Comparison of ENCODE assay signal across 8 cellular contexts in the genomic region with DNA sequence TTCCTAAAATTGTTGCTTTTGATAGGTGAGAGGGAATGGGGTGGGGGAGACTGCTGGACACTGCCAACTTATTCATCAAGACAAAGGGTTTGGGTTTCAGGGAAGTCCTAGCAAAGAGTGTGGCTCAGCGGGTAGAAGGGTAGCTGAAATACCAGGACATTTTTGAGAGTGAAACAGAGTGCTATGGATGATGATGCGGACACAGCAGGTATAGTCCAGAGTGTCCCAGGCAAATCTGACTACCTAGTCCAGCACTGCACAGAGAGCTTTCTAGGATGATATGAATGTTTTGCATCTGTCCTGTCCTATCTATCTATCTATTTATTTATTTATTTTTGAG.
DNase-seq lines count a peak whose midpoint lies in the region; ATAC-seq and FAIRE-seq lines count a peak whose summit lies in the region.

No MANE protein-coding gene starts in this region.

- no peaks in the 10 kb centered on the region for H3K9me3 Mint-ChIP-seq in dendritic cell treated with granulocyte-macrophage colony-stimulating factor and Interleukin-4, amounts not matched to agents 40 ng/mL and 50 ng/mL, for 4 days
- no peaks in the 10 kb centered on the region for H3K9me3 Mint-ChIP-seq in natural killer cell treated with Interleukin-12 subunit alpha and Interleukin-12 subunit beta and Interleukin-15 and Interleukin-18, amount 100 ng/mL, for 72 hours

- intact Hi-C loops in dendritic cell treated with granulocyte-macrophage colony-stimulating factor and Interleukin-4, amounts not matched to agents 40 ng/mL and 50 ng/mL, for 4 days (cut with micrococcal nuclease): loop anchor here (2.0 to 10.0 kb wide), 4 partner anchors 19 to 259 kb away; no protein-coding TSS in a partner anchor

- H3K36me3 Mint-ChIP-seq in dendritic cell treated with granulocyte-macrophage colony-stimulating factor and Interleukin-4, amounts not matched to agents 40 ng/mL and 50 ng/mL, for 4 days (ENCODE audit: low read depth): no peaks in the 10 kb centered on the region
- H3K36me3 Mint-ChIP-seq in natural killer cell treated with Interleukin-12 subunit alpha and Interleukin-12 subunit beta and Interleukin-15 and Interleukin-18, amount 100 ng/mL, for 72 hours: no peaks in the 10 kb centered on the region

- no peaks in the 10 kb centered on the region for H3K27me3 Mint-ChIP-seq in dendritic cell treated with granulocyte-macrophage colony-stimulating factor and Interleukin-4, amounts not matched to agents 40 ng/mL and 50 ng/mL, for 4 days
- H3K27me3 Mint-ChIP-seq in natural killer cell treated with Interleukin-12 subunit alpha and Interleukin-12 subunit beta and Interleukin-15 and Interleukin-18, amount 100 ng/mL, for 72 hours: no peaks in the 10 kb centered on the region

- no peaks in the 10 kb centered on the region for H3K79me2 ChIP-seq in ACC112 (ENCODE audit: control insufficient read depth, insufficient read depth, low read length, unreplicated experiment)

- H3K9me3 ChIP-seq in MG63: no peaks in the 10 kb centered on the region

- DNase-seq in MG63 (no peak), NCI-H1092 (lab: John Stamatoyannopoulos, UW) (no peak), frontal cortex (ENCODE audit: low spot score in 2 of 2) (no peak), HPDE6-E6E7 (ENCODE audit: extremely low spot score) (no peak), NCI-H446 (lab: John Stamatoyannopoulos, UW) (no peak)
- no peak for DNase-seq in natural killer cell treated with Interleukin-12 subunit alpha and Interleukin-12 subunit beta and Interleukin-15 and Interleukin-18, amount 100 ng/mL, for 72 hours (ENCODE audit: low spot score)

- peaks cover 40% of the 10 kb centered on the region for H3K4me1 ChIP-seq in ACC112 (ENCODE audit: control insufficient read depth, insufficient read depth, low read length, unreplicated experiment)

- no peak for FAIRE-seq in frontal cortex (lab: Jason Lieb, UNC)

- H3K4me3 Mint-ChIP-seq in dendritic cell treated with granulocyte-macrophage colony-stimulating factor and Interleukin-4, amounts not matched to agents 40 ng/mL and 50 ng/mL, for 4 days: peak overlapping the region; percentile 94
- H3K4me3 Mint-ChIP-seq in natural killer cell treated with Interleukin-12 subunit alpha and Interleukin-12 subunit beta and Interleukin-15 and Interleukin-18, amount 100 ng/mL, for 72 hours: peak overlapping the region; percentile 94

- peak overlapping the region; percentile 95 for H3K27ac Mint-ChIP-seq in dendritic cell treated with granulocyte-macrophage colony-stimulating factor and Interleukin-4, amounts not matched to agents 40 ng/mL and 50 ng/mL, for 4 days
- H3K27ac Mint-ChIP-seq in natural killer cell treated with Interleukin-12 subunit alpha and Interleukin-12 subunit beta and Interleukin-15 and Interleukin-18, amount 100 ng/mL, for 72 hours: peak overlapping the region; percentile 80 to 91

- H3K4me3 ChIP-seq in ACC112 (ENCODE audit: low read depth, low read length) (peak overlapping the region; percentile 74), MG63 (peak overlapping the region; percentile 41)

- peak overlapping the region; percentile 79 for H2AFZ ChIP-seq in ACC112 (ENCODE audit: low read length, unreplicated experiment)

- peak overlapping the region; percentile 89 for H3K27ac ChIP-seq in ACC112 (ENCODE audit: low read depth, low read length)

- ATAC-seq in natural killer cell treated with Interleukin-12 subunit alpha and Interleukin-12 subunit beta and Interleukin-15 and Interleukin-18, amount 100 ng/mL, for 72 hours: peak in 1 of 2 donors; percentile 53

- H3K36me3 ChIP-seq in ACC112 (ENCODE audit: insufficient read depth, low read length) (no peaks in the 10 kb centered on the region), MG63 (no peaks in the 10 kb centered on the region)

- H3K27me3 ChIP-seq in ACC112 (ENCODE audit: insufficient read depth, low read length) (no peaks in the 10 kb centered on the region), MG63 (no peaks in the 10 kb centered on the region)

- peaks cover 70% of the 10 kb centered on the region for H3K4me1 Mint-ChIP-seq in dendritic cell treated with granulocyte-macrophage colony-stimulating factor and Interleukin-4, amounts not matched to agents 40 ng/mL and 50 ng/mL, for 4 days (ENCODE audit: low read depth)
- peaks cover 35 to 40% of the 10 kb centered on the region in 2 donors for H3K4me1 Mint-ChIP-seq in natural killer cell treated with Interleukin-12 subunit alpha and Interleukin-12 subunit beta and Interleukin-15 and Interleukin-18, amount 100 ng/mL, for 72 hours (ENCODE audit: low read depth in 2 of 2)
